ENCODE assay signal across 20 cellular contexts in the genomic region with DNA sequence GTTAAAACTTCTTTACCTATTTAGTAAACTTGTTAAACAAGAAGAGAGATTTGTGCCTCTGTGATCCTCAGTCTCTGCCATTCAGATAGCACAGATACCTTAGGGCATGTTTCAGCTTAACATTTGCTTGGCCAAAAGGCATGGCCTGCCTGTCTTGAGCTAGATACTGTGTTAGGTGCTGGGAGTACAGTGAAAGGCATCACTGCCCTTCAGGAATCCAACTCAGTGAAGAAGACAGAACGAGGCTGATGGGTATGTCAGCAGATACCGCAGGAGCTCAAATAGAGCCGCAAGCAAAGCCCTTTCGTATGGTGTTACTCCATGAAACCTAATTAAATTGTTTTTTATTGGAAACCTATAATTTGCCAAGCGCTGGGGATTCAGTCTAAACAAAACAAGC.
"Had no signal": no experiment of that assay in that cellular context is flagged by ENCODE, and none has a peak within 500 bp of the region (broad histone marks: within the 10 kb centered on the region; RNA-seq: fewer than 3 reads in every experiment).

No MANE protein-coding gene starts in this region.

- H3K4me3 ChIP-seq: esophagus muscularis mucosa, gastrocnemius medialis, right atrium auricular region, sigmoid colon, skin epidermis, stomach, thoracic aorta had no signal

- H3K4me1 ChIP-seq: right atrium auricular region had no signal

- H3K27ac ChIP-seq: epithelial cell of prostate, esophagus muscularis mucosa, gastrocnemius medialis, right atrium auricular region, sigmoid colon, skin epidermis, stomach, thoracic aorta had no signal

- H3K9me3 ChIP-seq: esophagus muscularis mucosa, gastrocnemius medialis, right atrium auricular region, sigmoid colon, stomach, thoracic aorta had no signal

- ATAC-seq: effector memory CD8-positive, alpha-beta T cell; gastrocnemius medialis; left colon; naive thymus-derived CD4-positive, alpha-beta T cell; stimulated activated naive B cell treated with anti-CD40 and anti-IgM and Interleukin-4, amounts not matched to agents 10 μg/mL and 1 μg/mL and 100 μg/mL, for 72 hours had no signal

- H3K27me3 ChIP-seq: esophagus muscularis mucosa, gastrocnemius medialis, right atrium auricular region, sigmoid colon, stomach had no signal

- DNase-seq: effector memory CD8-positive, alpha-beta T cell; gastrocnemius medialis; glutamatergic neuron; immature natural killer cell; left colon; mammary epithelial cell; naive thymus-derived CD4-positive, alpha-beta T cell; nephron progenitor cell; sigmoid colon; stimulated activated CD4-positive, alpha-beta T cell treated with anti-CD3 and anti-CD28 coated beads, Interleukin-2, amount 100 ng/mL, for 24 hours; stimulated activated CD4-positive, alpha-beta T cell treated with anti-CD3 and anti-CD28 coated beads, Interleukin-4, amount 100 ng/mL, for 4 hours; stimulated activated naive B cell treated with anti-CD40 and anti-IgM and Interleukin-4, amounts not matched to agents 10 μg/mL and 1 μg/mL and 100 μg/mL, for 72 hours; stomach; substantia nigra; trophoblast cell had no signal
